8 cellular contexts compared by ENCODE assay signal in genomic region chr17:41967141-41967920, GRCh38. TPM values are rescaled to one million over a fixed set of nuclear protein-coding genes. Genes with fewer than 3 reads are reported as not detected.
DNase-seq lines count a peak whose midpoint lies in the region; ATAC-seq and TF ChIP-seq lines count a peak whose summit lies in the region.

No MANE protein-coding gene starts in this region.

- H3K36me3 ChIP-seq in CD8-positive, alpha-beta memory T cell (ENCODE audit: insufficient read depth, low read length) = peaks cover 3% of the 10 kb centered on the region
- peaks cover 28% of the 10 kb centered on the region for H3K36me3 ChIP-seq in RWPE2 (ENCODE audit: low read depth)

- peak in 2 of 5 donors; percentile 7 to 8 for DNase-seq in CD8-positive, alpha-beta memory T cell
- no peak for DNase-seq in RWPE2 (ENCODE audit: low spot score)
- DNase-seq in cerebellar cortex (ENCODE audit: low spot score) = no peak
- no peak for DNase-seq in NCI-H226

- peak overlapping the region; percentile 71 for H3K27ac ChIP-seq in CD8-positive, alpha-beta memory T cell (ENCODE audit: low read depth, low read length)
- H3K27ac ChIP-seq in RWPE2 (ENCODE audit: poor library complexity, severe bottlenecking) (peak overlapping the region; percentile 69), angular gyrus (ENCODE audit: low read depth, low read length) (peak overlapping the region; percentile 98), skin epidermis (peak overlapping the region; percentile 70 to 97 (median 93))

- ATAC-seq in GM21619 (IDR thresholded peaks at IDR 0.05; ENCODE audit: unreplicated experiment) (peak; percentile 9), RWPE2 (ENCODE audit: low read depth) (no peak)

- peaks cover 0 to 24% (median 2%) of the 10 kb centered on the region in 3 donors for H3K36me3 Mint-ChIP-seq in CD8-positive, alpha-beta memory T cell

- H3K4me1 Mint-ChIP-seq in CD8-positive, alpha-beta memory T cell = peaks cover 29 to 55% (median 37%) of the 10 kb centered on the region in 3 donors

- H3K4me3 Mint-ChIP-seq in CD8-positive, alpha-beta memory T cell = peak overlapping the region; percentile 73 to 94 (median 85)

- H3K9me3 ChIP-seq in CD8-positive, alpha-beta memory T cell (ENCODE audit: low read length) = no peaks in the 10 kb centered on the region
- H3K9me3 ChIP-seq in RWPE2 (ENCODE audit: severe bottlenecking) = no peaks in the 10 kb centered on the region
- H3K9me3 ChIP-seq in iPS-18c (ENCODE audit: control insufficient read depth, insufficient read depth, low read length) = no peaks in the 10 kb centered on the region

- H3K9me3 Mint-ChIP-seq in CD8-positive, alpha-beta memory T cell = no peaks in the 10 kb centered on the region

- peak overlapping the region; percentile 60 to 88 (median 78) for H3K27ac Mint-ChIP-seq in CD8-positive, alpha-beta memory T cell

- CTCF ChIA-PET in CD8-positive, alpha-beta memory T cell (lab: Charles Lee) = interaction anchor here (0.8 to 2.4 kb wide), 4 partner anchors 49 to 146 kb away, joined by 3 to 11 read pairs (median 7); partner anchors contain the start of genes DHX58 and DNAJC7

- H3K27me3 Mint-ChIP-seq in CD8-positive, alpha-beta memory T cell = no peaks in the 10 kb centered on the region

- H3K4me1 ChIP-seq in CD8-positive, alpha-beta memory T cell (ENCODE audit: insufficient read depth, low read length) = peaks cover 20% of the 10 kb centered on the region
- H3K4me1 ChIP-seq in RWPE2 (ENCODE audit: insufficient read depth, poor library complexity, severe bottlenecking) = no peaks in the 10 kb centered on the region

- POLR2A ChIA-PET in CD8-positive, alpha-beta memory T cell (lab: Charles Lee) = interaction anchor here (0.5 to 2.4 kb wide), 7 partner anchors 37 to 421 kb away, joined by 3 to 35 read pairs (median 6); partner anchors contain the start of genes ACLY, DNAJC7, ODAD4 and STAT3

- peak overlapping the region; percentile 69 for H3K4me3 ChIP-seq in CD8-positive, alpha-beta memory T cell (ENCODE audit: low read length)
- H3K4me3 ChIP-seq in RWPE2 (ENCODE audit: severe bottlenecking) (peak overlapping the region; percentile 94), iPS-18c (ENCODE audit: insufficient read depth, low read depth, low read length) (peak overlapping the region; percentile 82), skin epidermis (peak overlapping the region; percentile 65 to 92 (median 89))

- H3K27me3 ChIP-seq in CD8-positive, alpha-beta memory T cell (ENCODE audit: insufficient read depth, low read length, poor library complexity, severe bottlenecking) = no peaks in the 10 kb centered on the region
- H3K27me3 ChIP-seq in RWPE2 (ENCODE audit: insufficient read depth, poor library complexity, severe bottlenecking) = no peaks in the 10 kb centered on the region

- TF ChIP-seq CTCF in RWPE2 (IDR thresholded peaks at IDR 0.05; ENCODE audit: poor library complexity, severe bottlenecking) = no peak

RNA-seq across cellular contexts. Expression of gene CNP, which starts 0.7 kb away (rescaled TPM):
- total RNA-seq in CD8-positive, alpha-beta memory T cell = 10 to 100 TPM; 70.3 to 71.6 TPM
- polyA plus RNA-seq in CD8-positive, alpha-beta memory T cell = 35.3 TPM

RNA-seq across cellular contexts. Expression of gene ODAD4, which starts 36.9 kb away (rescaled TPM):
- under 1 TPM; 0.53 to 0.57 TPM for total RNA-seq in CD8-positive, alpha-beta memory T cell
- 0.10 TPM for polyA plus RNA-seq in CD8-positive, alpha-beta memory T cell

RNA-seq across cellular contexts. Expression of gene ACLY, which starts 48.6 kb away (rescaled TPM):
- total RNA-seq in CD8-positive, alpha-beta memory T cell = 100 to 1,000 TPM; 188 to 189 TPM
- polyA plus RNA-seq in CD8-positive, alpha-beta memory T cell = 70.6 TPM

RNA-seq across cellular contexts. Expression of gene DNAJC7, which starts 49.9 kb away (rescaled TPM):
- 100 to 1,000 TPM; 111 TPM for total RNA-seq in CD8-positive, alpha-beta memory T cell
- polyA plus RNA-seq in CD8-positive, alpha-beta memory T cell = 74.6 TPM

RNA-seq across cellular contexts. Expression of gene NKIRAS2, which starts 52.6 kb away (rescaled TPM):
- total RNA-seq in CD8-positive, alpha-beta memory T cell = 10 to 100 TPM; 29.4 to 31.3 TPM
- 33.5 TPM for polyA plus RNA-seq in CD8-positive, alpha-beta memory T cell
